9 cellular contexts compared by ENCODE assay signal in genomic region chr7:137454169-137455166, GRCh38.
DNase-seq lines count a peak whose midpoint lies in the region; ATAC-seq, FAIRE-seq and TF ChIP-seq lines count a peak whose summit lies in the region.
"Had no signal": no experiment of that assay in that cellular context is flagged by ENCODE, and none has a peak within 500 bp of the region (broad histone marks: within the 10 kb centered on the region; RNA-seq: fewer than 3 reads in every experiment).

No MANE protein-coding gene starts in this region.

- no peak overlapping the region for H3K4me3 ChIP-seq in CD4-positive, alpha-beta memory T cell (ENCODE audit: low read length in 2 of 2)
- H3K4me3 ChIP-seq in OCI-LY3 (ENCODE audit: low read length) (no peak overlapping the region), H1 (ENCODE audit: extremely low read depth in 1 of 4, insufficient read depth in 2 of 4, low read depth in 3 of 4, low read length in 4 of 4) (no peak overlapping the region), mucosa of descending colon (no peak overlapping the region)

- no peaks in the 10 kb centered on the region for H3K36me3 Mint-ChIP-seq in CD4-positive, alpha-beta memory T cell
- no peaks in the 10 kb centered on the region for H3K36me3 Mint-ChIP-seq in activated CD4-positive, alpha-beta T cell treated with anti-CD3 and anti-CD28 coated beads, Interleukin-2, amount 10 ng/mL, durations not matched to agents 7 days and 5 days (ENCODE audit: low read depth)
- H3K36me3 Mint-ChIP-seq: naive thymus-derived CD8-positive, alpha-beta T cell had no signal

- intact Hi-C loops in CD4-positive, alpha-beta memory T cell (cut with micrococcal nuclease) = no loop called here
- intact Hi-C loops in mucosa of descending colon (cut with DNase I, micrococcal nuclease) = no loop called here

- peak; percentile 78 for TF ChIP-seq CTCF in OCI-LY3 (IDR thresholded peaks at IDR 0.05; ENCODE audit: low read depth, low read length)
- TF ChIP-seq CTCF in H1 (IDR thresholded peaks at IDR 0.05; ENCODE audit: control extremely low read depth in 1 of 3, insufficient read depth in 1 of 3, low read depth in 1 of 3, low read length in 3 of 3) = peak in 2 of 3 experiments; percentile 39 to 52; a peak in 2 of 4 replicates
- peak; percentile 33 for TF ChIP-seq CTCF in mucosa of descending colon (IDR thresholded peaks at IDR 0.05)

- no peak overlapping the region for H2BK12ac ChIP-seq in H1 (ENCODE audit: low read depth, low read length)

- H2BK15ac ChIP-seq in H1 (ENCODE audit: low read length) = no peak overlapping the region

- peak; percentile 31 for ATAC-seq in GM19468 (IDR thresholded peaks at IDR 0.05; ENCODE audit: extremely low read depth, unreplicated experiment)
- no peak for ATAC-seq in mucosa of descending colon
- ATAC-seq: naive thymus-derived CD8-positive, alpha-beta T cell had no signal

- peak; percentile 86 for FAIRE-seq in H1 (lab: Jason Lieb, UNC)
- no peak for FAIRE-seq in GM12891 (lab: Jason Lieb, UNC)

- H3K36me3 ChIP-seq in CD4-positive, alpha-beta memory T cell (ENCODE audit: insufficient read depth, low read length) = no peaks in the 10 kb centered on the region
- no peaks in the 10 kb centered on the region for H3K36me3 ChIP-seq in OCI-LY3 (replicated peaks; ENCODE audit: low read depth, low read length)
- no peaks in the 10 kb centered on the region for H3K36me3 ChIP-seq in H1 (ENCODE audit: control insufficient read depth in 2 of 4, insufficient read depth in 4 of 4, low read length in 3 of 4)
- H3K36me3 ChIP-seq in mucosa of descending colon (ENCODE audit: low read depth) = no peaks in the 10 kb centered on the region

- no peak overlapping the region for H3K23ac ChIP-seq in H1 (ENCODE audit: insufficient read length)

- 51% methylated on average over 14 of the region's 14 CpGs; no CpG with 5 or more reads in 1 of the 2 experiments for WGBS in H1 (ENCODE audit: extremely low coverage in 1 of 2, insufficient coverage in 1 of 2, insufficient read length in 1 of 2, insufficient replicate concordance in 2 of 2, low coverage in 1 of 2, low lambda C conversion rate in 2 of 2, missing lambda C conversion rate in 1 of 2), 2 experiments

- no peak overlapping the region for H4K8ac ChIP-seq in H1 (ENCODE audit: extremely low read depth, insufficient read depth, low read length)

- TF ChIP-seq POLR2A in H1 (IDR thresholded peaks at IDR 0.05; ENCODE audit: control extremely low read depth in 1 of 2, low read depth in 2 of 2, low read length in 2 of 2) = no peak
- no peak for TF ChIP-seq POLR2A in GM12891 (IDR thresholded peaks at IDR 0.05; ENCODE audit: low read depth, low read length)

- no peak overlapping the region for H3K4ac ChIP-seq in H1 (replicated peaks; ENCODE audit: insufficient read length, low read depth, low read length)

- no peaks in the 10 kb centered on the region for H3K79me2 ChIP-seq in OCI-LY3 (ENCODE audit: low read length)
- H3K79me2 ChIP-seq in H1 (ENCODE audit: control insufficient read depth in 1 of 2, insufficient read depth in 2 of 2, low read length in 2 of 2) = no peaks in the 10 kb centered on the region

- H3K23me2 ChIP-seq in H1 (ENCODE audit: low read depth, low read length) = no peaks in the 10 kb centered on the region

- POLR2A ChIA-PET in CD4-positive, alpha-beta memory T cell (lab: Charles Lee; ENCODE audit: partially characterized antibody) = no interaction called here
- POLR2A ChIA-PET in H1 (lab: Charles Lee; ENCODE audit: partially characterized antibody) = no interaction called here
- POLR2A ChIA-PET in activated CD4-positive, alpha-beta T cell treated with anti-CD3 and anti-CD28 coated beads, Interleukin-2, amount 10 ng/mL, durations not matched to agents 7 days and 5 days (lab: Charles Lee) = interaction anchor here (0.6 kb wide), 1 partner anchor 16 kb away, joined by 4 read pairs; no protein-coding TSS in a partner anchor

- H3K56ac ChIP-seq in H1 (replicated peaks; ENCODE audit: insufficient read length, low read depth, low read length) = no peak overlapping the region

- no peak overlapping the region for H3K18ac ChIP-seq in H1 (ENCODE audit: extremely low read depth, low read length)

- no peak overlapping the region for H2AK5ac ChIP-seq in H1 (ENCODE audit: low read depth, low read length)

- H3K4me3 Mint-ChIP-seq in CD4-positive, alpha-beta memory T cell = no peak overlapping the region
- no peak overlapping the region for H3K4me3 Mint-ChIP-seq in activated CD4-positive, alpha-beta T cell treated with anti-CD3 and anti-CD28 coated beads, Interleukin-2, amount 10 ng/mL, durations not matched to agents 7 days and 5 days
- H3K4me3 Mint-ChIP-seq: naive thymus-derived CD8-positive, alpha-beta T cell had no signal

- no peak overlapping the region for H2BK20ac ChIP-seq in H1 (ENCODE audit: low read length)

- no peak overlapping the region for H2BK120ac ChIP-seq in H1 (replicated peaks; ENCODE audit: low read depth, low read length)

- no peak overlapping the region for H4K91ac ChIP-seq in H1 (replicated peaks; ENCODE audit: insufficient read length, low read length)

- no peak overlapping the region for H3K27ac Mint-ChIP-seq in CD4-positive, alpha-beta memory T cell
- H3K27ac Mint-ChIP-seq in activated CD4-positive, alpha-beta T cell treated with anti-CD3 and anti-CD28 coated beads, Interleukin-2, amount 10 ng/mL, durations not matched to agents 7 days and 5 days = no peak overlapping the region
- H3K27ac Mint-ChIP-seq: naive thymus-derived CD8-positive, alpha-beta T cell had no signal

- H4K5ac ChIP-seq in H1 (ENCODE audit: insufficient read length, low read depth, low read length) = no peak overlapping the region

- CTCF ChIA-PET in CD4-positive, alpha-beta memory T cell (lab: Charles Lee; ENCODE audit: partially characterized antibody) = interaction anchor here (0.6 to 2.0 kb wide), 6 partner anchors 9 to 1653 kb away, joined by 3 to 18 read pairs (median 8); no protein-coding TSS in a partner anchor
- CTCF ChIA-PET in H1 (lab: Charles Lee; ENCODE audit: partially characterized antibody) = interaction anchor here (0.6 to 3.3 kb wide), 33 partner anchors 8 to 297 kb away, joined by 3 to 13 read pairs (median 4); no protein-coding TSS in a partner anchor
- CTCF ChIA-PET in activated CD4-positive, alpha-beta T cell treated with anti-CD3 and anti-CD28 coated beads, Interleukin-2, amount 10 ng/mL, durations not matched to agents 7 days and 5 days (lab: Charles Lee) = no interaction called here

- no peak overlapping the region for H3K14ac ChIP-seq in H1 (ENCODE audit: insufficient read length)

- H3K9ac ChIP-seq in OCI-LY3 (ENCODE audit: low read length) (no peak overlapping the region), H1 (replicated peaks in 1 of 4; ENCODE audit: extremely low read depth in 1 of 4, low read depth in 3 of 4, low read length in 3 of 4) (no peak overlapping the region)

- H2BK5ac ChIP-seq in H1 (ENCODE audit: low read depth, low read length) = no peak overlapping the region

- H3K27me3 Mint-ChIP-seq in CD4-positive, alpha-beta memory T cell = peaks cover 0 to 1% of the 10 kb centered on the region in 2 donors
- no peaks in the 10 kb centered on the region for H3K27me3 Mint-ChIP-seq in activated CD4-positive, alpha-beta T cell treated with anti-CD3 and anti-CD28 coated beads, Interleukin-2, amount 10 ng/mL, durations not matched to agents 7 days and 5 days

- H3K4me1 Mint-ChIP-seq in CD4-positive, alpha-beta memory T cell = peaks cover 0 to 2% (median 0%) of the 10 kb centered on the region in 4 donors
- H3K4me1 Mint-ChIP-seq in activated CD4-positive, alpha-beta T cell treated with anti-CD3 and anti-CD28 coated beads, Interleukin-2, amount 10 ng/mL, durations not matched to agents 7 days and 5 days = no peaks in the 10 kb centered on the region
- H3K4me1 Mint-ChIP-seq: naive thymus-derived CD8-positive, alpha-beta T cell had no signal

- no peak for TF ChIP-seq EP300 in H1 (IDR thresholded peaks at IDR 0.05; ENCODE audit: borderline replicate concordance in 1 of 2, low read depth in 2 of 2, low read length in 2 of 2)

- H3K4me1 ChIP-seq in CD4-positive, alpha-beta memory T cell (ENCODE audit: insufficient read depth, low read length) = no peaks in the 10 kb centered on the region
- H3K4me1 ChIP-seq in OCI-LY3 (ENCODE audit: low read length) = no peaks in the 10 kb centered on the region
- no peaks in the 10 kb centered on the region for H3K4me1 ChIP-seq in H1 (replicated peaks in 1 of 4; ENCODE audit: control insufficient read depth in 3 of 4, insufficient read depth in 4 of 4, low read length in 3 of 4)
- peaks cover 3% of the 10 kb centered on the region for H3K4me1 ChIP-seq in mucosa of descending colon (ENCODE audit: low read depth)

- H3K4me2 ChIP-seq in OCI-LY3 (ENCODE audit: low read length) = no peak overlapping the region
- no peak overlapping the region for H3K4me2 ChIP-seq in H1 (ENCODE audit: insufficient read depth in 1 of 2, low read depth in 2 of 2, low read length in 2 of 2)

- TF ChIP-seq RAD21 in H1 (IDR thresholded peaks at IDR 0.05 in 1 of 2, conservative IDR thresholded peaks at IDR 0.05 in 1 of 2; ENCODE audit: low read depth in 2 of 2, low read length in 2 of 2) = peak; percentile 74 to 78

- H3K79me1 ChIP-seq in H1 (ENCODE audit: low read depth, low read length) = no peaks in the 10 kb centered on the region

- DNase-seq in CD4-positive, alpha-beta memory T cell = peak in 4 of 5 donors; percentile 4 to 10 (median 7)
- DNase-seq in HS-5 (ENCODE audit: low read depth) = peak; percentile 14
- DNase-seq in H1 (ENCODE audit: low read depth in 1 of 2, low spot score in 2 of 2) = no peak
- peak in 1 of 3 donors; percentile 11 for DNase-seq in mucosa of descending colon
- no peak for DNase-seq in GM12891 (ENCODE audit: insufficient read length, low spot score)
- no peak for DNase-seq in activated CD4-positive, alpha-beta T cell treated with anti-CD3 and anti-CD28 coated beads, Interleukin-2, amount 10 ng/mL, durations not matched to agents 7 days and 5 days

- H2AFZ ChIP-seq in OCI-LY3 (ENCODE audit: low read depth, low read length) (no peak overlapping the region), H1 (ENCODE audit: low read length) (no peak overlapping the region)

- no peaks in the 10 kb centered on the region; the same call in 1 of the 2 replicates for H4K20me1 ChIP-seq in OCI-LY3 (ENCODE audit: insufficient read depth, low read length)
- no peaks in the 10 kb centered on the region for H4K20me1 ChIP-seq in H1 (replicated peaks in 1 of 2; ENCODE audit: control insufficient read depth in 1 of 2, insufficient read depth in 2 of 2, low read length in 2 of 2)

- H3K27ac ChIP-seq in CD4-positive, alpha-beta memory T cell (ENCODE audit: low read depth, low read length) = no peak overlapping the region
- H3K27ac ChIP-seq in OCI-LY3 (ENCODE audit: low read length) (no peak overlapping the region), H1 (ENCODE audit: low read depth, low read length) (no peak overlapping the region)

- H3K27me3 ChIP-seq in CD4-positive, alpha-beta memory T cell (ENCODE audit: insufficient read depth, low read length) = no peaks in the 10 kb centered on the region
- H3K27me3 ChIP-seq in OCI-LY3 (ENCODE audit: low read depth, low read length) = peaks cover 18% of the 10 kb centered on the region; the same call in 1 of the 2 replicates
- no peaks in the 10 kb centered on the region for H3K27me3 ChIP-seq in H1 (replicated peaks in 1 of 4; ENCODE audit: control insufficient read depth in 3 of 4, extremely low read depth in 1 of 4, insufficient read depth in 3 of 4, low read length in 3 of 4)

- no peaks in the 10 kb centered on the region for H3K9me3 ChIP-seq in CD4-positive, alpha-beta memory T cell (ENCODE audit: control insufficient read depth in 1 of 2, low read length in 2 of 2)
- H3K9me3 ChIP-seq in OCI-LY3 (ENCODE audit: insufficient read depth, low read length) = no peaks in the 10 kb centered on the region
- no peaks in the 10 kb centered on the region for H3K9me3 ChIP-seq in H1 (ENCODE audit: insufficient read depth in 2 of 2, low read depth in 1 of 2, low read length in 1 of 2)
- no peaks in the 10 kb centered on the region for H3K9me3 ChIP-seq in mucosa of descending colon

- H3K9me3 Mint-ChIP-seq in CD4-positive, alpha-beta memory T cell = peaks cover 0 to 2% (median 0%) of the 10 kb centered on the region in 8 donors
- no peaks in the 10 kb centered on the region for H3K9me3 Mint-ChIP-seq in activated CD4-positive, alpha-beta T cell treated with anti-CD3 and anti-CD28 coated beads, Interleukin-2, amount 10 ng/mL, durations not matched to agents 7 days and 5 days

Comparison
In these comparisons a context has a peak if more than half of its experiments do, and no peak if none do; other contexts are left out.
1. DNase-seq: peak in CD4-positive, alpha-beta memory T cell (4 of 5) and HS-5 (single experiment); none in H1 (0 of 2), GM12891 (single experiment) and activated CD4-positive, alpha-beta T cell treated with anti-CD3 and anti-CD28 coated beads, Interleukin-2, amount 10 ng/mL, durations not matched to agents 7 days and 5 days (single experiment).
2. Peak in every context shown above with its lines, with median percentiles within 50 percentile points of each other: CTCF ChIP-seq.